In genomic region chr16:89195521-89196171, GRCh38 we compare ENCODE assay signal across 23 cellular contexts. TPM values are rescaled to one million over a fixed set of nuclear protein-coding genes. Genes with fewer than 3 reads are reported as not detected.
"Had no signal": no experiment of that assay in that cellular context is flagged by ENCODE, and none has a peak within 500 bp of the region (broad histone marks: within the 10 kb centered on the region; RNA-seq: fewer than 3 reads in every experiment).

No MANE protein-coding gene starts in this region.

- H3K4me1 ChIP-seq: colonic mucosa, foreskin keratinocyte, parathyroid adenoma had no signal

- H3K27ac ChIP-seq: adrenal gland, cardiac muscle cell, colonic mucosa, foreskin keratinocyte, neural progenitor cell, parathyroid adenoma, skin epidermis, suprapubic skin had no signal

- H3K4me3 ChIP-seq: adrenal gland, cardiac muscle cell, colonic mucosa, neural progenitor cell, skin epidermis, suprapubic skin had no signal

- H3K27me3 Mint-ChIP-seq: activated T-helper 17 cell treated with anti-CD3 and anti-CD28 coated beads, Interleukin-2, amount 50 U/mL, for 72 hours had no signal

- H3K4me1 Mint-ChIP-seq: activated T-helper 17 cell treated with anti-CD3 and anti-CD28 coated beads, Interleukin-2, amount 50 U/mL, for 72 hours had no signal

- H3K9me3 Mint-ChIP-seq: activated T-helper 17 cell treated with anti-CD3 and anti-CD28 coated beads, Interleukin-2, amount 50 U/mL, for 72 hours; naive B cell; neural progenitor cell; stimulated activated naive CD8-positive, alpha-beta T cell treated with anti-CD3 and anti-CD28 coated beads, Interleukin-15, Interleukin-2, amounts not matched to agents 100 ng/mL and 50 ng/mL, for 24 hours had no signal

- H3K36me3 ChIP-seq: adrenal gland, cardiac muscle cell, colonic mucosa, neural progenitor cell, suprapubic skin had no signal

- DNase-seq: activated CD4-positive, alpha-beta T cell treated with anti-CD3 and anti-CD28 coated beads, Interleukin-2, amount 50 U/mL, for 1 hour; activated CD4-positive, CD25-positive, alpha-beta regulatory T cell; activated naive CD4-positive, alpha-beta T cell treated with Interleukin-2 at 50 U/mL for 16 hours; adrenal gland; colonic mucosa; effector CD4-positive, alpha-beta T cell; foreskin keratinocyte; mammary epithelial cell; naive B cell; stimulated activated CD4-positive, alpha-beta T cell treated with anti-CD3 and anti-CD28 coated beads, Interleukin-4, amount 100 ng/mL, for 4 hours; stimulated activated CD8-positive, alpha-beta memory T cell treated with anti-CD3 and anti-CD28 coated beads, Interleukin-4, amount 100 ng/mL, for 48 hours; SW 1271; trophoblast cell had no signal

- H3K4me3 Mint-ChIP-seq: activated T-helper 17 cell treated with anti-CD3 and anti-CD28 coated beads, Interleukin-2, amount 50 U/mL, for 72 hours; naive B cell; neural progenitor cell; stimulated activated naive CD8-positive, alpha-beta T cell treated with anti-CD3 and anti-CD28 coated beads, Interleukin-15, Interleukin-2, amounts not matched to agents 100 ng/mL and 50 ng/mL, for 24 hours had no signal

- H3K27ac Mint-ChIP-seq: activated T-helper 17 cell treated with anti-CD3 and anti-CD28 coated beads, Interleukin-2, amount 50 U/mL, for 72 hours; naive B cell; neural progenitor cell; stimulated activated naive CD8-positive, alpha-beta T cell treated with anti-CD3 and anti-CD28 coated beads, Interleukin-15, Interleukin-2, amounts not matched to agents 100 ng/mL and 50 ng/mL, for 24 hours had no signal

- H3K36me3 Mint-ChIP-seq: naive B cell, neural progenitor cell had no signal

- ATAC-seq: activated T-helper 17 cell treated with anti-CD3 and anti-CD28 coated beads, Interleukin-2, amount 50 U/mL, for 72 hours; foreskin keratinocyte had no signal

- H3K9me3 ChIP-seq: adrenal gland, colonic mucosa, suprapubic skin had no signal

RNA-seq across cellular contexts. Expression of gene SLC22A31, which starts 4.7 kb away (rescaled TPM):
- total RNA-seq: activated CD8-positive, alpha-beta memory T cell treated with anti-CD3 and anti-CD28 coated beads for 36 hours; endothelial cell of umbilical vein; foreskin keratinocyte had no signal
- polyA plus RNA-seq: mammary epithelial cell had no signal

RNA-seq across cellular contexts. Expression of gene CDH15, which starts 24.1 kb away (rescaled TPM):
- total RNA-seq: activated CD8-positive, alpha-beta memory T cell treated with anti-CD3 and anti-CD28 coated beads for 36 hours; colonic mucosa; endothelial cell of umbilical vein; foreskin keratinocyte; T-helper 2 cell treated with Interferon-gamma antibody and Interleukin-4, amounts not matched to agents 100 ng/mL and 5 ng/mL, for 36 hours had no signal
- polyA plus RNA-seq: mammary epithelial cell had no signal
